ENCODE assay signal across 24 cellular contexts in the genomic region with DNA sequence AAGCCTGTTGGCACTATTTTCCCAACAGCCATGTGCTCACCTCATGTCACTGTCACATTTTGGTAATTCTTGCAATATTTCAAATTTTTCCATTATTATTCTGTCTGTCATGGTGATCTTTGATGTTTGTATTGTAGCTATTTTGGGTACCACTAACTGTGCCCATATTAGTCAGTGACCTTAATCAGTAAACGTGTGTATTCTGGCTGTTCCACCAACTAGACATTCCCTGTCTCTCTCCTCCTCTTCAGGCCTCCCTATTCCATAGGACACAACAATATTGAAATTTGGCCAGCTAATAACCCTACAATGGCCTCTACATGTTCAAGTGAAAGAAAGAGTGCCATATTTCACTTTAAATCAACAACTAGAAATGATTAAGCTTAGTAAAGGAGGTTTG.
DNase-seq lines count a peak whose midpoint lies in the region; ATAC-seq and TF ChIP-seq lines count a peak whose summit lies in the region.
"Had no signal": no experiment of that assay in that cellular context is flagged by ENCODE, and none has a peak within 500 bp of the region (broad histone marks: within the 10 kb centered on the region; RNA-seq: fewer than 3 reads in every experiment).

No MANE protein-coding gene starts in this region.

- H3K4me2 ChIP-seq in PC-3 (ENCODE audit: low read length) (no peak overlapping the region), MM.1S (ENCODE audit: low read depth, low read length) (no peak overlapping the region)
- H3K4me2 ChIP-seq: BLaER1 had no signal

- H3K27me3 Mint-ChIP-seq in chondrocyte (ENCODE audit: low read depth) = no peaks in the 10 kb centered on the region
- H3K27me3 Mint-ChIP-seq in nephron (ENCODE audit: low read depth) = peaks cover 3% of the 10 kb centered on the region
- H3K27me3 Mint-ChIP-seq: B cell; CD4-positive, CD25-positive, alpha-beta regulatory T cell had no signal

- CTCF ChIA-PET in PC-3 (lab: Charles Lee) = no interaction called here

- H3K79me2 ChIP-seq in PC-3 (ENCODE audit: low read length) = no peaks in the 10 kb centered on the region
- H3K79me2 ChIP-seq in MM.1S (ENCODE audit: low read length) = no peaks in the 10 kb centered on the region

- H3K36me3 Mint-ChIP-seq in chondrocyte (ENCODE audit: low read depth) (peaks cover 10% of the 10 kb centered on the region), nephron (ENCODE audit: low read depth) (peaks cover 18% of the 10 kb centered on the region)

- intact Hi-C loops in PC-3 (cut with micrococcal nuclease) = no loop called here

- H3K27ac Mint-ChIP-seq in chondrocyte (ENCODE audit: unreplicated experiment) = peak overlapping the region; percentile 27
- H3K27ac Mint-ChIP-seq in nephron = peak overlapping the region in 2 of 3 experiments; percentile 11 to 21
- H3K27ac Mint-ChIP-seq: B cell; CD4-positive, CD25-positive, alpha-beta regulatory T cell; CD8-positive, alpha-beta T cell; H9; HFFc6 had no signal

- H3K4me3 ChIP-seq in cardiac muscle cell (no peak overlapping the region), right atrium auricular region (no peak overlapping the region), PC-3 (ENCODE audit: low read length) (no peak overlapping the region), MM.1S (ENCODE audit: low read length) (no peak overlapping the region), coronary artery (no peak overlapping the region)
- H3K4me3 ChIP-seq: BLaER1, GM12878, GM23248 had no signal

- H3F3A ChIP-seq in PC-3 (ENCODE audit: low read length, unreplicated experiment) = no peaks in the 10 kb centered on the region
- H3F3A ChIP-seq in MM.1S (ENCODE audit: insufficient read depth, low read length) = no peaks in the 10 kb centered on the region

- H3K36me3 ChIP-seq in cardiac muscle cell (no peaks in the 10 kb centered on the region), right atrium auricular region (peaks cover 4% of the 10 kb centered on the region), PC-3 (ENCODE audit: low read depth, low read length) (peaks cover 4% of the 10 kb centered on the region; the same call in 1 of the 2 replicates), MM.1S (replicated peaks; ENCODE audit: insufficient read depth, low read length) (0 out of 2 replicates have a peak, but pooled peaks cover 5% of the 10 kb centered on the region)

- no peaks in the 10 kb centered on the region for H3K27me3 ChIP-seq in cardiac muscle cell
- no peaks in the 10 kb centered on the region for H3K27me3 ChIP-seq in right atrium auricular region
- H3K27me3 ChIP-seq in PC-3 (ENCODE audit: low read length) = no peaks in the 10 kb centered on the region
- H3K27me3 ChIP-seq in MM.1S (replicated peaks; ENCODE audit: insufficient read depth, low read length) = no peaks in the 10 kb centered on the region
- H3K27me3 ChIP-seq: BLaER1 had no signal

- H3K9ac ChIP-seq in PC-3 (ENCODE audit: low read length) (no peak overlapping the region), MM.1S (ENCODE audit: low read length) (no peak overlapping the region)
- H3K9ac ChIP-seq: BLaER1, GM23248 had no signal

- no peak overlapping the region for H2AFZ ChIP-seq in PC-3 (ENCODE audit: low read length)
- no peak overlapping the region for H2AFZ ChIP-seq in MM.1S (ENCODE audit: low read length)
- H2AFZ ChIP-seq: GM23248 had no signal

- no peaks in the 10 kb centered on the region for H4K20me1 ChIP-seq in PC-3 (ENCODE audit: low read length)
- no peaks in the 10 kb centered on the region for H4K20me1 ChIP-seq in MM.1S (ENCODE audit: insufficient read depth, low read length)
- H4K20me1 ChIP-seq: BLaER1 had no signal

- peaks cover 16% of the 10 kb centered on the region for H3K4me1 Mint-ChIP-seq in chondrocyte (ENCODE audit: low read depth)
- peaks cover 6% of the 10 kb centered on the region for H3K4me1 Mint-ChIP-seq in nephron

- H3K4me3 Mint-ChIP-seq in chondrocyte (ENCODE audit: unreplicated experiment) (no peak overlapping the region), nephron (no peak overlapping the region)
- H3K4me3 Mint-ChIP-seq: B cell; CD4-positive, CD25-positive, alpha-beta regulatory T cell; CD8-positive, alpha-beta T cell; H9; HFFc6 had no signal

- H3K27ac ChIP-seq in cardiac muscle cell = peak overlapping the region; percentile 32
- no peak overlapping the region for H3K27ac ChIP-seq in right atrium auricular region
- H3K27ac ChIP-seq in PC-3 (ENCODE audit: low read length) = no peak overlapping the region
- H3K27ac ChIP-seq in MM.1S (ENCODE audit: low read length) = no peak overlapping the region
- no peak overlapping the region for H3K27ac ChIP-seq in coronary artery
- H3K27ac ChIP-seq: 22Rv1, BLaER1, C4-2B, GM23248 had no signal

- BruUV-seq in PC-3 (replicated peaks; lab: Mats Ljungman, UMichigan) = no TSS peak

- H3K9me2 ChIP-seq in PC-3 (replicated peaks; ENCODE audit: low read length) (no peaks in the 10 kb centered on the region), MM.1S (replicated peaks; ENCODE audit: insufficient read depth, low read length) (no peaks in the 10 kb centered on the region)

- H3K9me3 ChIP-seq in cardiac muscle cell (ENCODE audit: low read depth) = no peaks in the 10 kb centered on the region
- H3K9me3 ChIP-seq in right atrium auricular region = no peaks in the 10 kb centered on the region
- H3K9me3 ChIP-seq in PC-3 (ENCODE audit: low read length) = no peaks in the 10 kb centered on the region
- H3K9me3 ChIP-seq in MM.1S (replicated peaks; ENCODE audit: insufficient read depth, low read length) = no peaks in the 10 kb centered on the region
- H3K9me3 ChIP-seq: BLaER1, Caco-2 had no signal

- no peak for ATAC-seq in PC-3
- ATAC-seq: CD8-positive, alpha-beta T cell; GM12878; HCT116 had no signal

- DNase-seq in cardiac muscle cell (ENCODE audit: low read depth in 1 of 2, low spot score in 1 of 2) = no peak
- no peak for DNase-seq in right atrium auricular region (ENCODE audit: low spot score)
- DNase-seq in chondrocyte (ENCODE audit: low spot score) = no peak
- no peak for DNase-seq in PC-3
- no peak for DNase-seq in activated effector memory CD4-positive, alpha-beta T cell treated with Interleukin-2 at 50 U/mL for 16 hours
- no peak for DNase-seq in MM.1S
- DNase-seq in coronary artery (ENCODE audit: low spot score) = no peak
- DNase-seq: Caco-2; CD4-positive, CD25-positive, alpha-beta regulatory T cell; CD8-positive, alpha-beta T cell; DMS 273 treated with DMSO at 0.1 percent for 48 hours; DMS79; EL; GDM1; GM23248; H9; HFFc6 had no signal

- POLR2A ChIA-PET in PC-3 (lab: Charles Lee; ENCODE audit: unreplicated experiment) = no interaction called here

- H3K9me3 Mint-ChIP-seq in chondrocyte (ENCODE audit: low read depth) (no peaks in the 10 kb centered on the region), nephron (no peaks in the 10 kb centered on the region)
- H3K9me3 Mint-ChIP-seq: CD4-positive, CD25-positive, alpha-beta regulatory T cell; CD8-positive, alpha-beta T cell; H9; HFFc6 had no signal

- TF ChIP-seq CTCF in cardiac muscle cell (IDR thresholded peaks at IDR 0.05; ENCODE audit: low read depth, low read length) (no peak), right atrium auricular region (IDR thresholded peaks at IDR 0.05) (no peak), chondrocyte (IDR thresholded peaks at IDR 0.05) (no peak), nephron (IDR thresholded peaks at IDR 0.05; ENCODE audit: unreplicated experiment in 3 of 3) (no peak), PC-3 (conservative IDR thresholded peaks at IDR 0.05; ENCODE audit: low read depth, low read length) (no peak), MM.1S (IDR thresholded peaks at IDR 0.05; ENCODE audit: low read length) (no peak), coronary artery (IDR thresholded peaks at IDR 0.05) (no peak)

- peaks cover 17% of the 10 kb centered on the region for H3K4me1 ChIP-seq in cardiac muscle cell (ENCODE audit: low read depth)
- H3K4me1 ChIP-seq in right atrium auricular region = no peaks in the 10 kb centered on the region
- peaks cover under 1% of the 10 kb centered on the region for H3K4me1 ChIP-seq in PC-3 (ENCODE audit: insufficient read depth, low read length)
- no peaks in the 10 kb centered on the region for H3K4me1 ChIP-seq in MM.1S (ENCODE audit: low read length)
- H3K4me1 ChIP-seq: BLaER1, Caco-2 had no signal
